In genomic region chr4:128060130-128060619, GRCh38 we compare ENCODE assay signal across 1 cellular context.
A peak's percentile ranks its signal among the peaks of the same experiment; 100 is the strongest.
TF ChIP-seq lines count a peak whose summit lies in the region.

No MANE protein-coding gene starts in this region.

TF ChIP-seq in K562, 482 proteins besides CTCF, POLR2A, EP300 and RAD21 (continued from another document):
- 0 out of 2 replicates have a peak, but pooled peaks have one; percentile 44 for TF ChIP-seq ZBTB40 (IDR thresholded peaks at IDR 0.05)
- TF ChIP-seq ZBTB40 (CRISPR knock-in tag; IDR thresholded peaks at IDR 0.05) = no peak
- TF ChIP-seq TFAP4 (CRISPR knock-in tag; IDR thresholded peaks at IDR 0.05; ENCODE audit: borderline replicate concordance) = no peak
- TF ChIP-seq ZBTB26 (CRISPR knock-in tag; IDR thresholded peaks at IDR 0.05) = no peak
- TF ChIP-seq GATAD2A (IDR thresholded peaks at IDR 0.05) = 0 out of 2 replicates have a peak, but pooled peaks have one; percentile 25
- TF ChIP-seq ZNF592 (IDR thresholded peaks at IDR 0.05) = no peak
TF ChIP-seq in K562: peak in this region for 4.
